In the genomic region with DNA sequence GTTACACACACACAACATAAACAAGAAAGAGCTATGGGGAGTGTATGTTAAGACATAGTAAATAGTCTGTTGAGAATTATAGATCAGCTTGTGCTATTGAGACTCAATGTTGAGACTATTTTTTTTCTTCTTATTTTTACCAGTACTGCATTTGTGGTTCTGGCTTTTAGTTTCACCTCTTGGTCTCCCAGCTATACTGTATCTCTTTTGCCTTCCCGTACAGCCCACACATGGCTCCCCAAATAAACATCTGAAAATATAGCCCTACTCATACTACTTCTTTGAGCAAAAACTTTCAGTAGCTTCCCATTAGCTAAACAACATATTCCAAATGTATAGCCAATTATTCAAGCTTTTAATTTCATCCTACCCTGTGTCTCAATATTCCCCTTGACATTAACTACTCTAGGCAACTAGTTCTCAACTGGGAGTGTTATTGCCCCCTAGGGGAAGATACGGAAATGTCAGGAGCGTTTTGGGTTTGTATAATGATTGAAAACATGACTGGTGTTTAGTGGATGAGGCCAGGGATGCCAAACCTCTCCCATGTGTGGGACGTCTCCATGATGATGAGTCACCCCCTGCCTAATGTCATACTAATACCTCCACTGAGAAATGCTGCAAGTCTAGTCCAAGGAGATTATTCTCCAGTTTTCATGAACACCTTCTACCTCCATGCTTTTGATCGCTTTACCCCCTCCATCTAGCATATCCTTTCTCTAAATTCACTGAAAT, we compare ENCODE assay signal across 8 cellular contexts. TPM values are rescaled to one million over a fixed set of nuclear protein-coding genes. Genes with fewer than 3 reads are reported as not detected.
DNase-seq lines count a peak whose midpoint lies in the region; ATAC-seq and TF ChIP-seq lines count a peak whose summit lies in the region.

No MANE protein-coding gene starts in this region.

- in situ Hi-C loops in Caki2 (cut with HindIII; ENCODE audit: low pct_unique_long_range_greater_than_20kb, low sequenced_read_pairs) = no loop called here
- in situ Hi-C loops in astrocyte of the spinal cord (cut with HindIII; ENCODE audit: low sequenced_read_pairs) = no loop called here

- no peak overlapping the region for H3K4me3 Mint-ChIP-seq in activated T-helper 2 cell treated with anti-CD3 and anti-CD28 coated beads, Interferon-gamma antibody, Interleukin-2, Interleukin-4, amounts not matched to agents 10 μg/mL and 5 μg/mL and 100 μg/mL, durations not matched to agents 14 hours and 24 hours and 36 hours (ENCODE audit: low read depth)

- H3K27ac Mint-ChIP-seq in activated T-helper 2 cell treated with anti-CD3 and anti-CD28 coated beads, Interferon-gamma antibody, Interleukin-2, Interleukin-4, amounts not matched to agents 10 μg/mL and 5 μg/mL and 100 μg/mL, durations not matched to agents 14 hours and 24 hours and 36 hours = no peak overlapping the region

- H3K4me1 Mint-ChIP-seq in activated T-helper 2 cell treated with anti-CD3 and anti-CD28 coated beads, Interferon-gamma antibody, Interleukin-2, Interleukin-4, amounts not matched to agents 10 μg/mL and 5 μg/mL and 100 μg/mL, durations not matched to agents 14 hours and 24 hours and 36 hours (ENCODE audit: low read depth) = peaks cover 2% of the 10 kb centered on the region

- intact Hi-C loops in activated T-helper 2 cell treated with anti-CD3 and anti-CD28 coated beads, Interferon-gamma antibody, Interleukin-2, Interleukin-4, amounts not matched to agents 10 μg/mL and 5 μg/mL and 100 μg/mL, durations not matched to agents 14 hours and 24 hours and 36 hours (cut with micrococcal nuclease) = loop anchor here (2.0 to 10.0 kb wide), 2 partner anchors 78 to 326 kb away; no protein-coding TSS in a partner anchor

- peak; percentile 88 for ATAC-seq in GM18858 (IDR thresholded peaks at IDR 0.05; ENCODE audit: unreplicated experiment)
- peak; percentile 89 for ATAC-seq in HG02885 (IDR thresholded peaks at IDR 0.05; ENCODE audit: poor library complexity, unreplicated experiment)

- H3K4me3 ChIP-seq in astrocyte of the spinal cord (ENCODE audit: low read depth, low read length) = no peak overlapping the region

- no peaks in the 10 kb centered on the region for H3K36me3 Mint-ChIP-seq in activated T-helper 2 cell treated with anti-CD3 and anti-CD28 coated beads, Interferon-gamma antibody, Interleukin-2, Interleukin-4, amounts not matched to agents 10 μg/mL and 5 μg/mL and 100 μg/mL, durations not matched to agents 14 hours and 24 hours and 36 hours (ENCODE audit: low read depth)

- DNase-seq in Caki2 (ENCODE audit: low read depth) (peak; percentile 60), NCI-H2227 (lab: John Stamatoyannopoulos, UW; ENCODE audit: unreplicated experiment) (peak; percentile 44), astrocyte of the spinal cord (ENCODE audit: low read depth, low spot score) (peak; percentile 61), kidney glomerular epithelial cell (lab: John Stamatoyannopoulos, UW) (peak; percentile 69), DMS79 (lab: John Stamatoyannopoulos, UW) (no peak)
- no peak for DNase-seq in activated T-helper 2 cell treated with anti-CD3 and anti-CD28 coated beads, Interferon-gamma antibody, Interleukin-2, Interleukin-4, amounts not matched to agents 10 μg/mL and 5 μg/mL and 100 μg/mL, durations not matched to agents 14 hours and 24 hours and 36 hours (ENCODE audit: low spot score)

- peak; percentile 82 for TF ChIP-seq CTCF in astrocyte of the spinal cord (IDR thresholded peaks at IDR 0.05; ENCODE audit: low read depth, low read length)

- no peaks in the 10 kb centered on the region for H3K27me3 Mint-ChIP-seq in activated T-helper 2 cell treated with anti-CD3 and anti-CD28 coated beads, Interferon-gamma antibody, Interleukin-2, Interleukin-4, amounts not matched to agents 10 μg/mL and 5 μg/mL and 100 μg/mL, durations not matched to agents 14 hours and 24 hours and 36 hours (ENCODE audit: low read depth)

- H3K9me3 Mint-ChIP-seq in activated T-helper 2 cell treated with anti-CD3 and anti-CD28 coated beads, Interferon-gamma antibody, Interleukin-2, Interleukin-4, amounts not matched to agents 10 μg/mL and 5 μg/mL and 100 μg/mL, durations not matched to agents 14 hours and 24 hours and 36 hours = no peaks in the 10 kb centered on the region

RNA-seq across cellular contexts. Expression of a gene that starts 6.8 kb away (rescaled TPM):
- not detected in 2 replicates for total RNA-seq in Caki2 (2014; rRNA removed; shearing (Covaris generic); ENCODE audit: low replicate concordance)
- not detected in 2 replicates for total RNA-seq in activated T-helper 2 cell treated with anti-CD3 and anti-CD28 coated beads, Interferon-gamma antibody, Interleukin-2, Interleukin-4, amounts not matched to agents 10 μg/mL and 5 μg/mL and 100 μg/mL, durations not matched to agents 14 hours and 24 hours and 36 hours

RNA-seq across cellular contexts. Expression of a gene that starts 53.9 kb away (rescaled TPM):
- 18.2 and 18.7 TPM in 2 replicates for total RNA-seq in Caki2 (2014; rRNA removed; shearing (Covaris generic); ENCODE audit: low replicate concordance)
- 19.9 and 25.3 TPM in 2 replicates for total RNA-seq in activated T-helper 2 cell treated with anti-CD3 and anti-CD28 coated beads, Interferon-gamma antibody, Interleukin-2, Interleukin-4, amounts not matched to agents 10 μg/mL and 5 μg/mL and 100 μg/mL, durations not matched to agents 14 hours and 24 hours and 36 hours

Comparison
In these comparisons a context has a peak if more than half of its experiments do, and no peak if none do; other contexts are left out.
1. DNase-seq: peak in Caki2 (single experiment), NCI-H2227 (single experiment), astrocyte of the spinal cord (single experiment) and kidney glomerular epithelial cell (single experiment); none in activated T-helper 2 cell treated with anti-CD3 and anti-CD28 coated beads, Interferon-gamma antibody, Interleukin-2, Interleukin-4, amounts not matched to agents 10 μg/mL and 5 μg/mL and 100 μg/mL, durations not matched to agents 14 hours and 24 hours and 36 hours (single experiment) and DMS79 (single experiment).